12 cellular contexts compared by ENCODE assay signal in the genomic region with DNA sequence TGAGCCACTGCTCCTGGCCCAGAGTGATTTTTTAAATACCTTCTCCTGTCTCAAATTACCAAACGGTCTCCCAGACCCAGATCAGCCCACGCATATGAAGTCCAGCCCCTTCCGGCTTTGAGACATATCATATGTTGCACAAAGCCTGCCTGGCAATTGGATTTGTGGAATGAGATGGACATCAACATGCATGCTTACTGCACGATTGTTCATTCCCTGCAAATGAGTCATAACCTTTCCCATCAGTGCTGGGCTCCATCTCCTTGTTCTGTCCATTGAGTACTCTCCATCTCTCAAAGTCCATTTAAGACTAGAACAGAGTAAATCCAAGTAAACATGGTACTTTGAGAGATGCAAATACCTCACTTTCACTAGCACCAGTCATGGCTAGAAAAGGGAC.
DNase-seq lines count a peak whose midpoint lies in the region; ATAC-seq, FAIRE-seq and TF ChIP-seq lines count a peak whose summit lies in the region.
"Had no signal": no experiment of that assay in that cellular context is flagged by ENCODE, and none has a peak within 500 bp of the region (broad histone marks: within the 10 kb centered on the region; RNA-seq: fewer than 3 reads in every experiment).

No MANE protein-coding gene starts in this region.

- TF ChIP-seq CTCF in body of pancreas (IDR thresholded peaks at IDR 0.05) = no peak

- DNase-seq in left ventricle myocardium superior (no peak), Right ventricle myocardium superior (no peak), body of pancreas (peak in 1 of 4 donors; percentile 40), kidney glomerular epithelial cell (lab: John Stamatoyannopoulos, UW) (peak; percentile 42), small intestine (no peak), DMS153 (lab: John Stamatoyannopoulos, UW) (no peak), LoVo (ENCODE audit: low spot score) (no peak), CD1c-positive myeloid dendritic cell (ENCODE audit: extremely low spot score) (no peak)
- DNase-seq: hypothalamus, MV-4-11, NCI-H526 treated with DMSO at 0.1 percent for 48 hours had no signal

- peak; percentile 38 for ATAC-seq in left ventricle myocardium superior
- ATAC-seq in Right ventricle myocardium superior (ENCODE audit: poor library complexity) = no peak
- ATAC-seq in body of pancreas = peak; percentile 24

- no peaks in the 10 kb centered on the region for H3K36me3 ChIP-seq in body of pancreas (replicated peaks in 1 of 2; ENCODE audit: insufficient read depth in 1 of 2, low read depth in 2 of 2)
- no peaks in the 10 kb centered on the region for H3K36me3 ChIP-seq in small intestine (ENCODE audit: control insufficient read depth in 2 of 2, insufficient read depth in 2 of 2, low read length in 2 of 2)

- H3K27me3 ChIP-seq in body of pancreas = no peaks in the 10 kb centered on the region
- no peaks in the 10 kb centered on the region for H3K27me3 ChIP-seq in small intestine (ENCODE audit: control insufficient read depth in 2 of 2, insufficient read depth in 2 of 2, low read length in 2 of 2)

- no peak overlapping the region for H3K4me3 ChIP-seq in body of pancreas
- H3K4me3 ChIP-seq in small intestine (ENCODE audit: low read depth in 1 of 2, low read length in 2 of 2) = no peak overlapping the region
- H3K4me3 ChIP-seq: coronary artery had no signal

- H3K27ac ChIP-seq in body of pancreas = no peak overlapping the region
- no peak overlapping the region for H3K27ac ChIP-seq in small intestine (ENCODE audit: low read depth in 1 of 2, low read length in 1 of 2)
- H3K27ac ChIP-seq: coronary artery had no signal

- intact Hi-C loops in left ventricle myocardium superior (cut with micrococcal nuclease) = no loop called here
- intact Hi-C loops in Right ventricle myocardium superior (cut with DNase I) = no loop called here
- intact Hi-C loops in body of pancreas (cut with DNase I) = no loop called here

- WGBS in body of pancreas, 2 donors = 71 to 75% methylated on average over 4 of the region's 4 CpGs
- WGBS in small intestine, 3 donors = 65 to 76% (median 71%) methylated on average over 4 of the region's 4 CpGs

- no peak for TF ChIP-seq POLR2A in body of pancreas (IDR thresholded peaks at IDR 0.05)

- H3K9me3 ChIP-seq in body of pancreas = no peaks in the 10 kb centered on the region
- no peaks in the 10 kb centered on the region for H3K9me3 ChIP-seq in small intestine (ENCODE audit: control insufficient read depth, low read depth)

- H3K4me1 ChIP-seq in body of pancreas (no peaks in the 10 kb centered on the region), small intestine (ENCODE audit: control insufficient read depth in 2 of 2, insufficient read depth in 1 of 2, low read depth in 1 of 2, low read length in 1 of 2) (no peaks in the 10 kb centered on the region)

- no peak for FAIRE-seq in small intestine (lab: Jason Lieb, UNC)
